Comparison of ENCODE assay signal across 39 cellular contexts in the genomic region with DNA sequence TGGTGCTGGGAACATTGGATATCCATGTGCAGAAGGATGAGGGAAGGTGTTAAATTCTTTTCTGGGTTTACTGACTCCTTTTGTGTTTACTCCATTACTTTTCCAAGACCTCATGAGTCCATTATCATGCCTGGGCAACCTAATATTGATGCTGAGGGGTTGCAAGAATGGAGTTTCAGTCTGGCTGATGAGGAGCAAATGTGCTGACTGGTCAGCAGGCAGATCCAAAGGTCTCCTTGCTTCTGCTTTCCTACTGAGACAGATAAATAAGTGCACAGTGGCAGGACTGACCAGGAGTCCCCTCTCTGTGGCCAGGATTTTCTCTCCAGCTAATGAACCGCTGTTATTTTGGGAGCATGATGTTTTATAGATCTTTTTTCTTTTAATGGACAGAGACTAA.
"Had no signal": no experiment of that assay in that cellular context is flagged by ENCODE, and none has a peak within 500 bp of the region (broad histone marks: within the 10 kb centered on the region; RNA-seq: fewer than 3 reads in every experiment).

No MANE protein-coding gene starts in this region.

- H3K4me1 ChIP-seq: adrenal gland, body of pancreas, breast epithelium had no signal

- H3K4me3 ChIP-seq: adrenal gland, ascending aorta, body of pancreas, breast epithelium, cardiac muscle cell had no signal

- DNase-seq: activated effector memory CD4-positive, alpha-beta T cell treated with anti-CD3 and anti-CD28 coated beads, Interleukin-2, amount 50 U/mL, for 16 hours; activated effector memory CD4-positive, alpha-beta T cell treated with Interleukin-2 at 50 U/mL for 16 hours; activated gamma-delta T cell; activated gamma-delta T cell treated with Interleukin-2 at 50 U/mL for 16 hours; activated naive CD4-positive, alpha-beta T cell; activated naive CD4-positive, alpha-beta T cell treated with anti-CD3 and anti-CD28 coated beads for 36 hours; activated naive CD4-positive, alpha-beta T cell treated with anti-CD3 and anti-CD28 coated beads, Interleukin-2, amount 10 ng/mL, durations not matched to agents 7 days and 5 days; activated naive CD4-positive, alpha-beta T cell treated with anti-CD3 and anti-CD28 coated beads, Interleukin-2, amount 50 U/mL, for 16 hours; activated naive CD4-positive, alpha-beta T cell treated with Interleukin-2 at 50 U/mL for 16 hours; activated naive CD8-positive, alpha-beta T cell treated with anti-CD3 and anti-CD28 coated beads, Interleukin-2, amount 10 ng/mL, durations not matched to agents 7 days and 5 days; activated naive CD8-positive, alpha-beta T cell treated with anti-CD3 and anti-CD28 coated beads, Interleukin-2, amount 50 U/mL, for 24 hours; activated T-cell treated with anti-CD3 and anti-CD28 coated beads for 4 hours; activated T-cell treated with anti-CD3 and anti-CD28 coated beads, Interleukin-2, amount 50 U/mL, for 1 hour; activated T-cell treated with anti-CD3 and anti-CD28 coated beads, Interleukin-2, amount 50 U/mL, for 24 hours; activated T-cell treated with anti-CD3 and anti-CD28 coated beads, Interleukin-2, amount 50 U/mL, for 4 hours; activated T-cell treated with anti-CD3 and anti-CD28 coated beads, Interleukin-2, amount 50 U/mL, for 48 hours; activated T-cell treated with anti-CD3 and anti-CD28 coated beads, Interleukin-2, amount 50 U/mL, for 72 hours; adrenal gland; amniotic stem cell; amygdala; anterior cingulate cortex; aorta; body of pancreas; brain microvascular endothelial cell; caudate nucleus; central memory CD4-positive, alpha-beta T cell; cerebellar nuclear complex had no signal

- H3K27me3 Mint-ChIP-seq: activated naive CD4-positive, alpha-beta T cell treated with anti-CD3 and anti-CD28 coated beads, Interleukin-2, amount 10 ng/mL, durations not matched to agents 7 days and 5 days; activated naive CD4-positive, alpha-beta T cell treated with anti-CD3 and anti-CD28 coated beads, Interleukin-2, amount 50 U/mL, for 24 hours; activated naive CD8-positive, alpha-beta T cell treated with anti-CD3 and anti-CD28 coated beads, Interleukin-2, amount 10 ng/mL, durations not matched to agents 7 days and 5 days; activated naive CD8-positive, alpha-beta T cell treated with anti-CD3 and anti-CD28 coated beads, Interleukin-2, amount 50 U/mL, for 24 hours; activated T-cell treated with anti-CD3 and anti-CD28 coated beads, Interleukin-2, amount 50 U/mL, for 24 hours; activated T-helper 17 cell treated with anti-CD3 and anti-CD28 coated beads, Interleukin-2, amount 50 U/mL, for 72 hours; brain; central memory CD8-positive, alpha-beta T cell had no signal

- H3K9me3 Mint-ChIP-seq: activated naive CD4-positive, alpha-beta T cell treated with anti-CD3 and anti-CD28 coated beads for 36 hours; activated naive CD4-positive, alpha-beta T cell treated with anti-CD3 and anti-CD28 coated beads, Interleukin-2, amount 10 ng/mL, durations not matched to agents 7 days and 5 days; activated naive CD8-positive, alpha-beta T cell treated with anti-CD3 and anti-CD28 coated beads, Interleukin-2, amount 50 U/mL, for 24 hours; activated T-cell treated with anti-CD3 and anti-CD28 coated beads, Interleukin-2, amount 50 U/mL, for 24 hours; activated T-cell treated with anti-CD3 and anti-CD28 coated beads, Interleukin-2, amount 50 U/mL, for 72 hours; activated T-helper 17 cell treated with anti-CD3 and anti-CD28 coated beads, Interleukin-2, amount 50 U/mL, for 72 hours; central memory CD8-positive, alpha-beta T cell had no signal

- H3K9me3 ChIP-seq: adrenal gland, ascending aorta, body of pancreas, breast epithelium had no signal

- H3K4me3 Mint-ChIP-seq: activated naive CD4-positive, alpha-beta T cell treated with anti-CD3 and anti-CD28 coated beads for 36 hours; activated naive CD4-positive, alpha-beta T cell treated with anti-CD3 and anti-CD28 coated beads, Interleukin-2, amount 10 ng/mL, durations not matched to agents 7 days and 5 days; activated naive CD4-positive, alpha-beta T cell treated with anti-CD3 and anti-CD28 coated beads, Interleukin-2, amount 50 U/mL, for 24 hours; activated naive CD8-positive, alpha-beta T cell treated with anti-CD3 and anti-CD28 coated beads, Interleukin-2, amount 10 ng/mL, durations not matched to agents 7 days and 5 days; activated naive CD8-positive, alpha-beta T cell treated with anti-CD3 and anti-CD28 coated beads, Interleukin-2, amount 50 U/mL, for 24 hours; activated T-cell treated with anti-CD3 and anti-CD28 coated beads, Interleukin-2, amount 50 U/mL, for 24 hours; activated T-cell treated with anti-CD3 and anti-CD28 coated beads, Interleukin-2, amount 50 U/mL, for 4 hours; activated T-cell treated with anti-CD3 and anti-CD28 coated beads, Interleukin-2, amount 50 U/mL, for 72 hours; activated T-helper 1 cell treated with anti-CD3 and anti-CD28 coated beads, Interleukin-12 subunit alpha, Interleukin-12 subunit beta, Interleukin-2, Interleukin-4 antibody, amounts not matched to agents 30 ng/mL and 10 ng/mL and 1 ng/mL, durations not matched to agents 14 hours and 24 hours and 36 hours; activated T-helper 17 cell treated with anti-CD3 and anti-CD28 coated beads, Interleukin-2, amount 50 U/mL, for 72 hours; brain; central memory CD8-positive, alpha-beta T cell had no signal

- H3K27me3 ChIP-seq: adrenal gland, ascending aorta, body of pancreas, brain microvascular endothelial cell, breast epithelium, cardiac muscle cell had no signal

- FAIRE-seq: astrocyte, bronchial epithelial cell had no signal

- ATAC-seq: activated naive CD4-positive, alpha-beta T cell treated with anti-CD3 and anti-CD28 coated beads, Interleukin-2, amount 50 U/mL, for 72 hours; activated naive CD8-positive, alpha-beta T cell treated with anti-CD3 and anti-CD28 coated beads, Interleukin-2, amount 50 U/mL, for 24 hours; activated T-cell treated with anti-CD3 and anti-CD28 coated beads, Interleukin-2, amount 50 U/mL, for 4 hours; activated T-cell treated with anti-CD3 and anti-CD28 coated beads, Interleukin-2, amount 50 U/mL, for 72 hours; activated T-helper 17 cell treated with anti-CD3 and anti-CD28 coated beads, Interleukin-2, amount 50 U/mL, for 72 hours; body of pancreas had no signal

- H3K27ac ChIP-seq: adrenal gland, ascending aorta, body of pancreas, brain microvascular endothelial cell, breast epithelium, cardiac muscle cell had no signal

- H3K36me3 ChIP-seq: adrenal gland, ascending aorta, brain microvascular endothelial cell, breast epithelium, cardiac muscle cell had no signal

- H3K27ac Mint-ChIP-seq: activated naive CD4-positive, alpha-beta T cell treated with anti-CD3 and anti-CD28 coated beads for 36 hours; activated naive CD4-positive, alpha-beta T cell treated with anti-CD3 and anti-CD28 coated beads, Interleukin-2, amount 10 ng/mL, durations not matched to agents 7 days and 5 days; activated naive CD4-positive, alpha-beta T cell treated with anti-CD3 and anti-CD28 coated beads, Interleukin-2, amount 50 U/mL, for 24 hours; activated naive CD4-positive, alpha-beta T cell treated with anti-CD3 and anti-CD28 coated beads, Interleukin-2, amount 50 U/mL, for 72 hours; activated naive CD8-positive, alpha-beta T cell treated with anti-CD3 and anti-CD28 coated beads, Interleukin-2, amount 10 ng/mL, durations not matched to agents 7 days and 5 days; activated naive CD8-positive, alpha-beta T cell treated with anti-CD3 and anti-CD28 coated beads, Interleukin-2, amount 50 U/mL, for 24 hours; activated T-cell treated with anti-CD3 and anti-CD28 coated beads, Interleukin-2, amount 50 U/mL, for 24 hours; activated T-cell treated with anti-CD3 and anti-CD28 coated beads, Interleukin-2, amount 50 U/mL, for 72 hours; activated T-helper 1 cell treated with anti-CD3 and anti-CD28 coated beads, Interleukin-12 subunit alpha, Interleukin-12 subunit beta, Interleukin-2, Interleukin-4 antibody, amounts not matched to agents 30 ng/mL and 10 ng/mL and 1 ng/mL, durations not matched to agents 14 hours and 24 hours and 36 hours; activated T-helper 17 cell treated with anti-CD3 and anti-CD28 coated beads, Interleukin-2, amount 50 U/mL, for 72 hours; activated T-helper 2 cell treated with anti-CD3 and anti-CD28 coated beads, Interferon-gamma antibody, Interleukin-2, Interleukin-4, amounts not matched to agents 10 μg/mL and 5 μg/mL and 100 μg/mL, durations not matched to agents 14 hours and 24 hours and 36 hours; brain had no signal
